ENCODE assay signal across 8 cellular contexts in genomic region chr19:38930776-38931761, GRCh38. TPM values are rescaled to one million over a fixed set of nuclear protein-coding genes. Genes with fewer than 3 reads are reported as not detected.
A peak's percentile ranks its signal among the peaks of the same experiment; 100 is the strongest.
DNase-seq lines count a peak whose midpoint lies in the region; ATAC-seq, FAIRE-seq and TF ChIP-seq lines count a peak whose summit lies in the region.

Gene MRPS12 (plus strand): TSS chr19:38930944. CDS start chr19:38931295, 351 bp downstream.

- H3K36me3 Mint-ChIP-seq in T-cell, result peaks cover 25% of the 10 kb centered on the region

- H3K9ac ChIP-seq in K562 (ENCODE audit: insufficient read depth in 1 of 2, low read depth in 2 of 2, low read length in 2 of 2), result peak within 1 kb of the TSS; percentile 91 to 98

- peaks cover 35% of the 10 kb centered on the region for H3K36me3 ChIP-seq in K562 (ENCODE audit: control insufficient read depth, insufficient read depth, low read length)

- peak within 1 kb of the TSS; percentile 97 to 99 (median 97) for H3K4me3 Mint-ChIP-seq in T-cell

- BruUV-seq in K562 (replicated peaks; lab: Mats Ljungman, UMichigan), result TSS peak; percentile 83

- peak; percentile 90 for TF ChIP-seq POLR2A in K562 (conservative IDR thresholded peaks at IDR 0.05)

- ATAC-seq in GM18498 (IDR thresholded peaks at IDR 0.05; ENCODE audit: unreplicated experiment) (peak; percentile 91), HG02763 (IDR thresholded peaks at IDR 0.05; ENCODE audit: unreplicated experiment) (peak; percentile 93), T-cell (replicated peaks in 1 of 4) (peak; percentile 93 to 95 (median 95)), K562 (peak; percentile 99)

- CTCF ChIA-PET in T-cell (lab: Charles Lee), result interaction anchor here (0.5 to 2.2 kb wide), 23 partner anchors 9 to 557 kb away, joined by 3 to 33 read pairs (median 5); partner anchors contain the start of genes ACTN4 (in 1 of the 2), ECH1 (in 1 of the 2), EIF3K (in 1 of the 2) and FAM98C (in 1 of the 2)
- CTCF ChIA-PET in K562 (lab: Yijun Ruan, JAX; ENCODE audit: low intra/inter-chr PET ratio), result interaction anchor here (0.8 to 2.6 kb wide), 7 partner anchors 80 to 528 kb away, joined by 3 to 16 read pairs (median 9); partner anchors contain the start of genes FAM98C and HNRNPL

- in situ Hi-C loops in K562 (cut with MboI), result no loop called here

- peaks cover 18% of the 10 kb centered on the region for H3K9me3 ChIP-seq in K562 (replicated peaks; ENCODE audit: control insufficient read depth, insufficient read depth, low read depth, low read length)

- no peaks in the 10 kb centered on the region for H3K27me3 ChIP-seq in K562 (ENCODE audit: control insufficient read depth in 2 of 2, insufficient read depth in 2 of 2, low read length in 2 of 2)

- H3K4me3 ChIP-seq in K562, result peak within 1 kb of the TSS; percentile 71

- intact Hi-C loops in K562 (cut with micrococcal nuclease), result loop anchor here (1.0 to 10.0 kb wide), 6 partner anchors 32 to 416 kb away; partner anchors contain the start of genes ECH1, NFKBIB and SIRT2

- H2AFZ ChIP-seq in K562 (ENCODE audit: low read depth, low read length), result peak within 1 kb of the TSS; percentile 99

- FAIRE-seq in K562 (lab: Jason Lieb, UNC), result peak; percentile 100

- peaks cover 0 to 18% of the 10 kb centered on the region in 2 experiments; a peak in 3 of 5 replicates for H3K4me1 ChIP-seq in K562 (replicated peaks in 1 of 2; ENCODE audit: control insufficient read depth in 2 of 2, insufficient read depth in 2 of 2, low read length in 2 of 2)

- H3K27ac ChIP-seq in K562 (ENCODE audit: extremely low read depth, low read depth, low read length), result peak within 1 kb of the TSS; percentile 92

- under 1% methylated on average over 45 of the region's 48 CpGs for WGBS in K562 (ENCODE audit: insufficient coverage, low coverage, missing lambda C conversion rate)

- H3K4me2 ChIP-seq in K562 (ENCODE audit: insufficient read depth, low read length), result peak within 1 kb of the TSS; percentile 100

- H3K79me2 ChIP-seq in K562 (ENCODE audit: control insufficient read depth, insufficient read depth, low read length), result peaks cover 57% of the 10 kb centered on the region

- H4K20me1 ChIP-seq in K562 (replicated peaks; ENCODE audit: control insufficient read depth, insufficient read depth, low read length), result no peaks in the 10 kb centered on the region; the same call in 1 of the 2 replicates

- peak; percentile 97 for DNase-seq in NCI-H1436 treated with DMSO at 0.1 percent for 48 hours (lab: John Stamatoyannopoulos, UW)
- peak in 32 of 34 experiments; percentile 96 to 100 (median 98) for DNase-seq in T-cell
- peak; percentile 98 to 100 (median 100) for DNase-seq in K562 (ENCODE audit: extremely low read depth in 1 of 4, low spot score in 3 of 4)
- peak; percentile 98 to 99 for DNase-seq in hippocampal formation (lab: John Stamatoyannopoulos, UW)
- peak; percentile 98 for DNase-seq in renal cortical epithelial cell (ENCODE audit: low read depth)
- DNase-seq in retina, result no peak

- no peaks in the 10 kb centered on the region for H3K27me3 Mint-ChIP-seq in T-cell

- TF ChIP-seq RAD21 in K562 (CRISPR knock-in tag; conservative IDR thresholded peaks at IDR 0.05 in 1 of 2, IDR thresholded peaks at IDR 0.05 in 1 of 2), result no peak

- TF ChIP-seq CTCF in K562 (IDR thresholded peaks at IDR 0.05 in 2 of 3, conservative IDR thresholded peaks at IDR 0.05 in 1 of 3; ENCODE audit: insufficient read depth in 2 of 3, low read depth in 1 of 3, low read length in 3 of 3), result no peak

- peaks cover 34 to 50% (median 39%) of the 10 kb centered on the region in 3 donors for H3K4me1 Mint-ChIP-seq in T-cell

- 0 out of 2 replicates have a peak, but pooled peaks have one; percentile 7 for TF ChIP-seq EP300 in K562 (IDR thresholded peaks at IDR 0.05; ENCODE audit: low read length)

- peaks cover 0 to 5% (median 4%) of the 10 kb centered on the region in 3 donors for H3K9me3 Mint-ChIP-seq in T-cell

- no peaks in the 10 kb centered on the region for H3K9me1 ChIP-seq in K562 (ENCODE audit: control insufficient read depth, insufficient read depth, low read length)

- POLR2A ChIA-PET in T-cell (lab: Charles Lee), result interaction anchor here in 1 of 2 donors (0.5 to 2.3 kb wide), 4 partner anchors 25 to 543 kb away, joined by 3 to 11 read pairs (median 6); partner anchors contain the start of genes GGN, NFKBIB and SIRT2
- POLR2A ChIA-PET in K562 (lab: Yijun Ruan, JAX), result interaction anchor here (0.6 to 1.6 kb wide), 10 partner anchors 9 to 335 kb away, joined by 3 to 5 read pairs (median 4); partner anchors contain the start of genes ECH1, HNRNPL and RINL

- peak within 1 kb of the TSS; percentile 96 to 99 for H3K27ac Mint-ChIP-seq in T-cell

TF ChIP-seq in K562, 482 proteins besides CTCF, POLR2A, EP300 and RAD21 (continues in another document):
- TF ChIP-seq GABPA (tag; conservative IDR thresholded peaks at IDR 0.05; ENCODE audit: low read depth), result peak; percentile 87
- no peak for TF ChIP-seq ZNF124 (CRISPR knock-in tag; IDR thresholded peaks at IDR 0.05)
- TF ChIP-seq SMAD3 (CRISPR knock-in tag; conservative IDR thresholded peaks at IDR 0.05), result no peak
- TF ChIP-seq FOXK1 (CRISPR knock-in tag; IDR thresholded peaks at IDR 0.05; ENCODE audit: borderline replicate concordance), result peak; percentile 87; the same call in 1 of the 2 replicates
- no peak for TF ChIP-seq PYGO2 (tag; IDR thresholded peaks at IDR 0.05)
- TF ChIP-seq KAT7 (CRISPR knock-in tag; IDR thresholded peaks at IDR 0.05; ENCODE audit: borderline replicate concordance), result no peak
- no peak for TF ChIP-seq ZFP36 (IDR thresholded peaks at IDR 0.05; ENCODE audit: low read depth, low read length, partially characterized antibody)
- TF ChIP-seq CEBPZ (IDR thresholded peaks at IDR 0.05; ENCODE audit: borderline replicate concordance, low read depth, low read length), result peak; percentile 74; the same call in 1 of the 2 replicates
- TF ChIP-seq HCFC1 (IDR thresholded peaks at IDR 0.05; ENCODE audit: low read depth, low read length), result no peak
- TF ChIP-seq ZNF449 (CRISPR knock-in tag; IDR thresholded peaks at IDR 0.05), result no peak
- TF ChIP-seq SREBF2 (CRISPR knock-in tag; IDR thresholded peaks at IDR 0.05), result no peak
- no peak for TF ChIP-seq TRIM28 (IDR thresholded peaks at IDR 0.05)
- no peak for TF ChIP-seq HNRNPL (IDR thresholded peaks at IDR 0.05; ENCODE audit: low read depth, low read length)
- no peak for TF ChIP-seq SLC30A9 (CRISPR knock-in tag; IDR thresholded peaks at IDR 0.05)
- TF ChIP-seq NFYB (IDR thresholded peaks at IDR 0.05; ENCODE audit: extremely low read depth, insufficient read length), result peak; percentile 92

RNA-seq across cellular contexts. Expression of gene MRPS12, which starts in this region (rescaled TPM):
- total RNA-seq in T-cell (10 to 100 TPM; 17.3 to 35.1 (median 32.8) TPM), K562 (2014; rRNA removed) (174 and 225 TPM in 2 replicates), K562 (2014; rRNA removed; fragmentation: Illumina TruSeq; extraction: Trizol) (31.3 and 41.1 TPM in 2 replicates), K562 (2015; rRNA removed; fragmentation: Illumina TruSeq; extraction: Trizol) (91.9 and 92.7 TPM in 2 replicates), K562 (2021) (144 and 156 TPM in 2 replicates), renal cortical epithelial cell (38.4 and 49.8 TPM in 2 replicates)
- total RNA-seq in K562 (2011; cell fraction: chromatin; rRNA removed; ENCODE audit: low replicate concordance), result 18.6 and 46.8 TPM in 2 replicates
- total RNA-seq in K562 (2011; cell fraction: nucleolus; rRNA removed), result 67.2 and 67.4 TPM in 2 replicates
- total RNA-seq in K562 (2011; cell fraction: nucleoplasm; rRNA removed), result 46.9 and 47.3 TPM in 2 replicates
- polyA plus RNA-seq in K562 (2011; rRNA removed) (52.0 and 68.0 TPM in 2 replicates), K562 (2014; fragmentation: Illumina TruSeq; extraction: Trizol) (42.9 and 93.5 TPM in 2 replicates), K562 (2014; fragmentation: Nextera tagmentation; extraction: Ambion mirVana) (10 to 100 TPM in 1 of 2 experiments, 1 to 10 TPM in 1; 8.1 to 34.5 TPM), K562 (2014; rRNA removed) (143 and 177 TPM in 2 replicates)
- polyA plus RNA-seq in K562 (2011; cell fraction: cytosol; rRNA removed), result 122 and 307 TPM in 2 replicates
- polyA plus RNA-seq in K562 (2011; cell fraction: nucleus; rRNA removed), result 53.5 and 73.2 TPM in 2 replicates
- polyA plus RNA-seq in K562 (2012), result 78.3 and 98.7 TPM in 2 replicates
- 16.9 and 20.7 TPM in 2 replicates for polyA minus RNA-seq in K562 (2011; rRNA and poly(A)+ RNA removed)
- polyA minus RNA-seq in K562 (2011; cell fraction: cytosol; rRNA and poly(A)+ RNA removed), result 41.0 and 46.2 TPM in 2 replicates
- polyA minus RNA-seq in K562 (2011; cell fraction: nucleus; rRNA and poly(A)+ RNA removed), result 23.0 and 36.5 TPM in 2 replicates
